Comparison of ENCODE assay signal across 23 cellular contexts in genomic region chrX:113222305-113222704, GRCh38.
"Had no signal": no experiment of that assay in that cellular context is flagged by ENCODE, and none has a peak within 500 bp of the region (broad histone marks: within the 10 kb centered on the region; RNA-seq: fewer than 3 reads in every experiment).

No MANE protein-coding gene starts in this region.

- H3K27ac ChIP-seq: colonic mucosa, epithelial cell of prostate, esophagus muscularis mucosa, foreskin keratinocyte, gastroesophageal sphincter, heart left ventricle, hepatocyte, left lung, lower lobe of right lung had no signal

- H3K4me1 ChIP-seq: colonic mucosa, esophagus muscularis mucosa, foreskin keratinocyte, gastroesophageal sphincter, heart left ventricle, left lung, lower lobe of right lung had no signal

- H3K9me3 ChIP-seq: colonic mucosa, esophagus muscularis mucosa, gastroesophageal sphincter, left lung, lower lobe of right lung, mucosa of descending colon had no signal

- H3K36me3 ChIP-seq: colonic mucosa, esophagus muscularis mucosa, gastroesophageal sphincter, heart left ventricle, left lung, lower lobe of right lung had no signal

- H3K4me3 ChIP-seq: colonic mucosa, esophagus muscularis mucosa, gastroesophageal sphincter, heart left ventricle, hepatocyte, left lung, lower lobe of right lung, mucosa of descending colon had no signal

- H3K27me3 ChIP-seq: colonic mucosa, esophagus muscularis mucosa, foreskin keratinocyte, gastroesophageal sphincter, heart left ventricle, hepatocyte, left lung had no signal

- ATAC-seq: effector memory CD8-positive, alpha-beta T cell; foreskin keratinocyte; gastroesophageal sphincter; heart left ventricle; left cardiac atrium; left lung; left ventricle myocardium superior; lower lobe of right lung; mucosa of descending colon had no signal

- H3K79me2 ChIP-seq: hepatocyte had no signal

- H3K4me2 ChIP-seq: hepatocyte had no signal

- H2AFZ ChIP-seq: hepatocyte had no signal

- FAIRE-seq: endometrium, frontal cortex had no signal

- DNase-seq: colonic mucosa; cortex of kidney; effector CD8-positive, alpha-beta T cell; effector memory CD8-positive, alpha-beta T cell; endodermal cell; foreskin keratinocyte; heart left ventricle; hypothalamus; immature natural killer cell; islet precursor cell; left cardiac atrium; left lung; left ventricle myocardium superior; lower lobe of right lung; mesenchymal stem cell; mucosa of descending colon; naive B cell had no signal
